28 cellular contexts compared by ENCODE assay signal in genomic region chr3:76264911-76265310, GRCh38.
"Had no signal": no experiment of that assay in that cellular context is flagged by ENCODE, and none has a peak within 500 bp of the region (broad histone marks: within the 10 kb centered on the region; RNA-seq: fewer than 3 reads in every experiment).

No MANE protein-coding gene starts in this region.

- H3K9me3 ChIP-seq: ovary, psoas muscle, right lobe of liver, sigmoid colon, suprapubic skin, testis, tibial artery, transverse colon, upper lobe of right lung, uterus had no signal

- H3K4me3 Mint-ChIP-seq: naive thymus-derived CD8-positive, alpha-beta T cell; natural killer cell treated with Interleukin-12 subunit alpha and Interleukin-12 subunit beta and Interleukin-15 and Interleukin-18, amount 100 ng/mL, for 72 hours; neural progenitor cell; stimulated activated memory B cell treated with anti-CD40 and anti-IgM and Interleukin-4, amounts not matched to agents 10 μg/mL and 1 μg/mL and 100 μg/mL, for 72 hours; stimulated activated naive CD8-positive, alpha-beta T cell treated with anti-CD3 and anti-CD28 coated beads, Interleukin-15, amount 100 ng/mL, for 72 hours; type B pancreatic cell had no signal

- ATAC-seq: naive thymus-derived CD8-positive, alpha-beta T cell; natural killer cell treated with Interleukin-12 subunit alpha and Interleukin-12 subunit beta and Interleukin-15 and Interleukin-18, amount 100 ng/mL, for 72 hours; psoas muscle; right cardiac atrium; right lobe of liver; stimulated activated memory B cell treated with anti-CD40 and anti-IgM and Interleukin-4, amounts not matched to agents 10 μg/mL and 1 μg/mL and 100 μg/mL, for 72 hours; stimulated activated naive CD8-positive, alpha-beta T cell treated with anti-CD3 and anti-CD28 coated beads, Interleukin-15, amount 100 ng/mL, for 72 hours; stimulated activated naive CD8-positive, alpha-beta T cell treated with anti-CD3 and anti-CD28 coated beads, Interleukin-15, Interleukin-2, amounts not matched to agents 100 U/mL and 50 U/mL, for 24 hours; upper lobe of right lung had no signal

- H3K4me1 ChIP-seq: neural progenitor cell, parathyroid adenoma, psoas muscle, right lobe of liver, sigmoid colon, suprapubic skin, testis, tibial artery, transverse colon, upper lobe of right lung, uterus had no signal

- H3K36me3 Mint-ChIP-seq: naive thymus-derived CD8-positive, alpha-beta T cell; natural killer cell treated with Interleukin-12 subunit alpha and Interleukin-12 subunit beta and Interleukin-15 and Interleukin-18, amount 100 ng/mL, for 72 hours; neural progenitor cell; stimulated activated memory B cell treated with anti-CD40 and anti-IgM and Interleukin-4, amounts not matched to agents 10 μg/mL and 1 μg/mL and 100 μg/mL, for 72 hours; type B pancreatic cell had no signal

- H3K4me1 Mint-ChIP-seq: naive thymus-derived CD8-positive, alpha-beta T cell; neural progenitor cell; stimulated activated memory B cell treated with anti-CD40 and anti-IgM and Interleukin-4, amounts not matched to agents 10 μg/mL and 1 μg/mL and 100 μg/mL, for 72 hours; stimulated activated naive CD8-positive, alpha-beta T cell treated with anti-CD3 and anti-CD28 coated beads, Interleukin-15, amount 100 ng/mL, for 72 hours had no signal

- DNase-seq: naive thymus-derived CD8-positive, alpha-beta T cell; occipital lobe; ovary; psoas muscle; right cardiac atrium; right lobe of liver; sigmoid colon; small intestine; stimulated activated CD4-positive, alpha-beta T cell treated with anti-CD3 and anti-CD28 coated beads, Interleukin-1b, Interleukin-23, amount 100 ng/mL, for 48 hours; stimulated activated CD4-positive, alpha-beta T cell treated with anti-CD3 and anti-CD28 coated beads, Interleukin-4, amount 100 ng/mL, for 1 hour; stimulated activated CD4-positive, alpha-beta T cell treated with anti-CD3 and anti-CD28 coated beads, Interleukin-4, amount 100 ng/mL, for 4 hours; stimulated activated CD8-positive, alpha-beta memory T cell treated with anti-CD3 and anti-CD28 coated beads, Interleukin-4, amount 100 ng/mL, for 48 hours; stimulated activated naive CD4-positive, alpha-beta T cell; stimulated activated naive CD8-positive, alpha-beta T cell treated with anti-CD3 and anti-CD28 coated beads, Interleukin-15, amount 100 ng/mL, for 72 hours; stimulated activated naive CD8-positive, alpha-beta T cell treated with anti-CD3 and anti-CD28 coated beads, Interleukin-15, Interleukin-2, amounts not matched to agents 100 U/mL and 50 U/mL, for 24 hours; substantia nigra; testis; tibial artery; transverse colon; upper lobe of right lung; uterus had no signal

- H3K4me3 ChIP-seq: neural progenitor cell, ovary, psoas muscle, right lobe of liver, sigmoid colon, suprapubic skin, testis, tibial artery, transverse colon, upper lobe of right lung, uterus had no signal

- H3K27ac Mint-ChIP-seq: naive thymus-derived CD8-positive, alpha-beta T cell; natural killer cell treated with Interleukin-12 subunit alpha and Interleukin-12 subunit beta and Interleukin-15 and Interleukin-18, amount 100 ng/mL, for 72 hours; neural progenitor cell; progenitor cell of endocrine pancreas; stimulated activated memory B cell treated with anti-CD40 and anti-IgM and Interleukin-4, amounts not matched to agents 10 μg/mL and 1 μg/mL and 100 μg/mL, for 72 hours; type B pancreatic cell had no signal

- H3K27me3 ChIP-seq: neural progenitor cell, ovary, right lobe of liver, sigmoid colon, suprapubic skin, testis, tibial artery, transverse colon, upper lobe of right lung, uterus had no signal

- H3K27ac ChIP-seq: neural progenitor cell, ovary, parathyroid adenoma, psoas muscle, right lobe of liver, sigmoid colon, suprapubic skin, testis, tibial artery, transverse colon, upper lobe of right lung, uterus had no signal

- H3K27me3 Mint-ChIP-seq: naive thymus-derived CD8-positive, alpha-beta T cell; natural killer cell treated with Interleukin-12 subunit alpha and Interleukin-12 subunit beta and Interleukin-15 and Interleukin-18, amount 100 ng/mL, for 72 hours; progenitor cell of endocrine pancreas; stimulated activated memory B cell treated with anti-CD40 and anti-IgM and Interleukin-4, amounts not matched to agents 10 μg/mL and 1 μg/mL and 100 μg/mL, for 72 hours; stimulated activated naive CD8-positive, alpha-beta T cell treated with anti-CD3 and anti-CD28 coated beads, Interleukin-15, amount 100 ng/mL, for 72 hours; type B pancreatic cell had no signal

- H3K36me3 ChIP-seq: neural progenitor cell, ovary, right lobe of liver, sigmoid colon, suprapubic skin, tibial artery, transverse colon, upper lobe of right lung, uterus had no signal

- H3K9me3 Mint-ChIP-seq: neural progenitor cell, type B pancreatic cell had no signal
